Comparison of ENCODE assay signal across 14 cellular contexts in the genomic region with DNA sequence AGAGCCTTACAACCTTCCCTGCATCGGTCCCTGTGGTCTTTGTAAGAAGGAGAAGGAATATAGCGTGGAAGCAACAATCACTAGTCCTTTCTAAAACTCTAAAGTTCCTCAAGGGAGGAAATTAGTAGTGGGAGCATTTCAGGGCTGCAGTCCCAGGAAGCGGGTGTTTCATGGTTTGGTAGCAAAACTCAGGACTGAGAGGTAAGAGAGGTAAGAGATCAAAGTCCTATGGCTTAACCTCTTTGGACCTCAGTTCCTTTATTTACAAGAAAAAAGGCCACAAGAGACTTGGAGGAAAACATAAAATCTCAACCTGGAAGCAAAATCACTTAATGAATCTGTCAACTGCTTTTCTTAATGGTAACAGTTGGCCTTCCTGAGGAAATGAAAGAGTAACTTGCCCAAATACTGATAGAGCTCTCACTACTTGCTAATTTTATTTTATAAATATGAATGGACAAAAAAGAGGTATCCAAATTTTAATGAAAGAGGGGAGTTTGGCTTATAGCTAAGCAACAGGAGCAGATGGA. TPM values are rescaled to one million over a fixed set of nuclear protein-coding genes. Genes with fewer than 3 reads are reported as not detected.
DNase-seq lines count a peak whose midpoint lies in the region; ATAC-seq and TF ChIP-seq lines count a peak whose summit lies in the region.
"Had no signal": no experiment of that assay in that cellular context is flagged by ENCODE, and none has a peak within 500 bp of the region (broad histone marks: within the 10 kb centered on the region; RNA-seq: fewer than 3 reads in every experiment).

No MANE protein-coding gene starts in this region.

- peak overlapping the region; percentile 13 for H3K27ac Mint-ChIP-seq in neural crest cell (ENCODE audit: unreplicated experiment)
- no peak overlapping the region for H3K27ac Mint-ChIP-seq in Caco-2 (ENCODE audit: unreplicated experiment)
- H3K27ac Mint-ChIP-seq: CD8-positive, alpha-beta T cell; GM23338 had no signal

- TF ChIP-seq CTCF in Panc1 (IDR thresholded peaks at IDR 0.05), result no peak
- no peak for TF ChIP-seq CTCF in neural crest cell (conservative IDR thresholded peaks at IDR 0.05)
- TF ChIP-seq CTCF in Caco-2 (IDR thresholded peaks at IDR 0.05; ENCODE audit: insufficient read depth in 1 of 2, low read depth in 1 of 2, low read length in 1 of 2, severe bottlenecking in 1 of 2, unreplicated experiment in 1 of 2), result no peak

- DNase-seq in Panc1 (ENCODE audit: low read depth, low spot score), result no peak
- peak; percentile 44 for DNase-seq in dermis blood vessel endothelial cell
- DNase-seq in left colon, result no peak
- no peak for DNase-seq in neural crest cell (ENCODE audit: low read depth, low spot score)
- DNase-seq in Caco-2, result no peak
- DNase-seq in activated CD4-positive, alpha-beta T cell treated with anti-CD3 and anti-CD28 coated beads for 4 hours, result no peak
- no peak for DNase-seq in activated CD8-positive, alpha-beta memory T cell treated with anti-CD3 and anti-CD28 coated beads, Interleukin-2, amount 50 U/mL, for 4 hours
- DNase-seq: BE2C; CD8-positive, alpha-beta T cell; DMS79; H7 had no signal

- H3K9me3 Mint-ChIP-seq in neural crest cell (no peaks in the 10 kb centered on the region), Caco-2 (ENCODE audit: unreplicated experiment) (no peaks in the 10 kb centered on the region)
- H3K9me3 Mint-ChIP-seq: CD8-positive, alpha-beta T cell; GM23338 had no signal

- H3K4me3 ChIP-seq in Panc1 (ENCODE audit: low read depth in 2 of 2, low read length in 2 of 2) (no peak overlapping the region), Caco-2 (ENCODE audit: low read depth, low read length) (no peak overlapping the region)
- H3K4me3 ChIP-seq: A549, GM23338 had no signal

- H3K9me3 ChIP-seq in Panc1 (ENCODE audit: control insufficient read depth, insufficient read depth, low read depth, low read length) (no peaks in the 10 kb centered on the region), Caco-2 (no peaks in the 10 kb centered on the region)
- H3K9me3 ChIP-seq: A549, BE2C had no signal

- ATAC-seq in Panc1, result no peak
- ATAC-seq in left colon, result peak; percentile 40
- ATAC-seq: A549; CD8-positive, alpha-beta T cell; GM23338 had no signal

- POLR2A ChIA-PET in Panc1 (lab: Charles Lee), result no interaction called here
- POLR2A ChIA-PET in Caco-2 (lab: Charles Lee), result no interaction called here

- H3K4me1 ChIP-seq in Panc1 (ENCODE audit: control insufficient read depth, insufficient read depth, low read length) (0 out of 2 replicates have a peak, but pooled peaks cover 4% of the 10 kb centered on the region), Caco-2 (peaks cover 7% of the 10 kb centered on the region; the same call in 1 of the 2 replicates)
- H3K4me1 ChIP-seq: A549 had no signal

- H3K4me1 Mint-ChIP-seq in neural crest cell, result no peaks in the 10 kb centered on the region
- H3K4me1 Mint-ChIP-seq in Caco-2 (ENCODE audit: low read depth, unreplicated experiment), result peaks cover 18% of the 10 kb centered on the region

- BruUV-seq in Panc1 (replicated peaks; lab: Mats Ljungman, UMichigan) (TSS peak; percentile 13), Caco-2 (replicated peaks; lab: Mats Ljungman, UMichigan) (no TSS peak)

- no peak overlapping the region for H3K4me3 Mint-ChIP-seq in neural crest cell
- no peak overlapping the region for H3K4me3 Mint-ChIP-seq in Caco-2 (ENCODE audit: unreplicated experiment)
- H3K4me3 Mint-ChIP-seq: CD8-positive, alpha-beta T cell; GM23338 had no signal

- H3K27ac ChIP-seq in Panc1 (ENCODE audit: low read length), result no peak overlapping the region
- H3K27ac ChIP-seq: A549, C4-2B had no signal

- intact Hi-C loops in Panc1 (cut with micrococcal nuclease; ENCODE audit: unreplicated experiment), result no loop called here
- intact Hi-C loops in left colon (cut with DNase I, micrococcal nuclease), result no loop called here
- intact Hi-C loops in Caco-2 (cut with micrococcal nuclease; ENCODE audit: unreplicated experiment), result no loop called here

- H3K27me3 Mint-ChIP-seq in neural crest cell (ENCODE audit: low read depth), result no peaks in the 10 kb centered on the region
- H3K27me3 Mint-ChIP-seq in Caco-2 (ENCODE audit: insufficient read depth, unreplicated experiment), result no peaks in the 10 kb centered on the region

- H3K36me3 Mint-ChIP-seq in neural crest cell (ENCODE audit: low read depth) (peaks cover 4% of the 10 kb centered on the region), Caco-2 (ENCODE audit: insufficient read depth, unreplicated experiment) (no peaks in the 10 kb centered on the region)

- H3K27me3 ChIP-seq in Panc1 (ENCODE audit: control insufficient read depth, insufficient read depth, low read length) (no peaks in the 10 kb centered on the region), Caco-2 (replicated peaks; ENCODE audit: control insufficient read depth, insufficient read depth, low read length) (no peaks in the 10 kb centered on the region)
- H3K27me3 ChIP-seq: BE2C had no signal

- H3K36me3 ChIP-seq in Panc1 (ENCODE audit: control insufficient read depth, insufficient read depth, low read length) (no peaks in the 10 kb centered on the region), Caco-2 (ENCODE audit: control insufficient read depth, insufficient read depth, low read length) (no peaks in the 10 kb centered on the region)
- H3K36me3 ChIP-seq: BE2C had no signal

- CTCF ChIA-PET in Panc1 (lab: Charles Lee), result no interaction called here
- CTCF ChIA-PET in Caco-2 (lab: Charles Lee), result no interaction called here

- in situ Hi-C loops in Panc1 (cut with HindIII; ENCODE audit: low pct_unique_long_range_greater_than_20kb, low sequenced_read_pairs), result no loop called here

RNA-seq across cellular contexts. Expression of a gene that starts 14.3 kb away (rescaled TPM):
- total RNA-seq in Panc1 (2021; ENCODE audit: unreplicated experiment) (39.3 TPM), dermis blood vessel endothelial cell (17.0 and 19.8 TPM in 2 replicates), left colon (10 to 100 TPM; 24.8 to 32.2 TPM), neural crest cell (28.8 and 34.4 TPM in 2 replicates), Caco-2 (2022) (15.2 and 17.8 TPM in 2 replicates)
- 29.3 TPM for polyA plus RNA-seq in Panc1 (2012; ENCODE audit: insufficient read length)

RNA-seq across cellular contexts. Expression of a gene that starts 16.2 kb away (rescaled TPM):
- total RNA-seq in Panc1 (2021; ENCODE audit: unreplicated experiment) (21.7 TPM), dermis blood vessel endothelial cell (28.2 and 28.3 TPM in 2 replicates), left colon (10 to 100 TPM; 16.0 to 18.6 TPM), neural crest cell (25.7 and 33.0 TPM in 2 replicates), Caco-2 (2022) (8.5 and 10.8 TPM in 2 replicates)
- 14.2 TPM for polyA plus RNA-seq in Panc1 (2012; ENCODE audit: insufficient read length)
